Comparison of ENCODE assay signal across 8 cellular contexts in genomic region chr2:44167908-44168683, GRCh38. TPM values are rescaled to one million over a fixed set of nuclear protein-coding genes. Genes with fewer than 3 reads are reported as not detected.
DNase-seq lines count a peak whose midpoint lies in the region; ATAC-seq and TF ChIP-seq lines count a peak whose summit lies in the region.

No MANE protein-coding gene starts in this region.

- WGBS in liver: under 1% methylated on average over 46 of the region's 46 CpGs

- peak; percentile 84 to 85 for ATAC-seq in CD4-positive, CD25-positive, alpha-beta regulatory T cell (ENCODE audit: low read depth in 2 of 2)
- peak; percentile 80 for ATAC-seq in GM19452 (IDR thresholded peaks at IDR 0.05; ENCODE audit: unreplicated experiment)
- ATAC-seq in HG03575 (IDR thresholded peaks at IDR 0.05; ENCODE audit: extremely low read depth, insufficient number of reproducible peaks, low FRiP score, unreplicated experiment): peak; percentile 58

- H3K4me1 Mint-ChIP-seq in CD4-positive, CD25-positive, alpha-beta regulatory T cell: peaks cover 5 to 36% (median 27%) of the 10 kb centered on the region in 4 donors
- H3K4me1 Mint-ChIP-seq in activated CD4-positive, alpha-beta memory T cell treated with anti-CD3 and anti-CD28 coated beads, Interleukin-2, amount 10 ng/mL, durations not matched to agents 7 days and 5 days: peaks cover 36% of the 10 kb centered on the region

- H3K36me3 Mint-ChIP-seq in CD4-positive, CD25-positive, alpha-beta regulatory T cell: peaks cover 3% of the 10 kb centered on the region
- peaks cover 15% of the 10 kb centered on the region for H3K36me3 Mint-ChIP-seq in activated CD4-positive, alpha-beta memory T cell treated with anti-CD3 and anti-CD28 coated beads, Interleukin-2, amount 10 ng/mL, durations not matched to agents 7 days and 5 days (ENCODE audit: low read depth)

- peaks cover 31% of the 10 kb centered on the region for H3K4me1 ChIP-seq in CD4-positive, CD25-positive, alpha-beta regulatory T cell (ENCODE audit: control insufficient read depth, insufficient read depth, low read length, poor library complexity, severe bottlenecking)
- peaks cover 0 to 25% (median 11%) of the 10 kb centered on the region in 4 donors for H3K4me1 ChIP-seq in liver (ENCODE audit: control insufficient read depth in 4 of 4, insufficient read depth in 4 of 4, low read length in 3 of 4)

- peak; percentile 96 to 100 (median 99) for DNase-seq in CD4-positive, CD25-positive, alpha-beta regulatory T cell
- DNase-seq in NCI-H82 (lab: John Stamatoyannopoulos, UW) (peak; percentile 100), dorsolateral prefrontal cortex (peak; percentile 92 to 100 (median 100))
- DNase-seq in activated CD4-positive, alpha-beta memory T cell treated with anti-CD3 and anti-CD28 coated beads, Interleukin-2, amount 10 ng/mL, durations not matched to agents 7 days and 5 days: peak; percentile 97
- DNase-seq in stimulated activated CD4-positive, alpha-beta T cell treated with anti-CD3 and anti-CD28 coated beads, Interleukin-4, amount 100 ng/mL, for 1 hour: peak; percentile 92

- H3K27me3 Mint-ChIP-seq in CD4-positive, CD25-positive, alpha-beta regulatory T cell: peaks cover 6% of the 10 kb centered on the region
- no peaks in the 10 kb centered on the region for H3K27me3 Mint-ChIP-seq in activated CD4-positive, alpha-beta memory T cell treated with anti-CD3 and anti-CD28 coated beads, Interleukin-2, amount 10 ng/mL, durations not matched to agents 7 days and 5 days

- peak overlapping the region; percentile 98 to 100 (median 100) for H3K27ac Mint-ChIP-seq in CD4-positive, CD25-positive, alpha-beta regulatory T cell
- H3K27ac Mint-ChIP-seq in activated CD4-positive, alpha-beta memory T cell treated with anti-CD3 and anti-CD28 coated beads, Interleukin-2, amount 10 ng/mL, durations not matched to agents 7 days and 5 days: peak overlapping the region; percentile 99

- no peak for TF ChIP-seq RAD21 in liver (IDR thresholded peaks at IDR 0.05)

- H3K9me3 Mint-ChIP-seq in CD4-positive, CD25-positive, alpha-beta regulatory T cell: peaks cover 0 to 2% (median 0%) of the 10 kb centered on the region in 7 donors
- H3K9me3 Mint-ChIP-seq in activated CD4-positive, alpha-beta memory T cell treated with anti-CD3 and anti-CD28 coated beads, Interleukin-2, amount 10 ng/mL, durations not matched to agents 7 days and 5 days: peaks cover 8% of the 10 kb centered on the region

- peak overlapping the region; percentile 100 for H3K27ac ChIP-seq in CD4-positive, CD25-positive, alpha-beta regulatory T cell (ENCODE audit: insufficient read depth, low read length, poor library complexity, severe bottlenecking)
- H3K27ac ChIP-seq in dorsolateral prefrontal cortex: peak overlapping the region; percentile 86 to 100 (median 99)
- peak overlapping the region; percentile 95 to 99 for H3K27ac ChIP-seq in liver (ENCODE audit: low read depth in 1 of 2, low read length in 2 of 2)

- H3K27me3 ChIP-seq in CD4-positive, CD25-positive, alpha-beta regulatory T cell (ENCODE audit: control insufficient read depth, insufficient read depth, low read length): no peaks in the 10 kb centered on the region
- H3K27me3 ChIP-seq in dorsolateral prefrontal cortex (no peaks in the 10 kb centered on the region), liver (ENCODE audit: control insufficient read depth in 4 of 4, insufficient read depth in 4 of 4, low read length in 3 of 4) (no peaks in the 10 kb centered on the region)

- POLR2A ChIA-PET in activated CD4-positive, alpha-beta memory T cell treated with anti-CD3 and anti-CD28 coated beads, Interleukin-2, amount 10 ng/mL, durations not matched to agents 7 days and 5 days (lab: Charles Lee): interaction anchor here (0.7 to 4.6 kb wide), 19 partner anchors 8 to 236 kb away, joined by 3 to 48 read pairs (median 3); partner anchors contain the start of genes CAMKMT, LRPPRC and PREPL

- H3K9me3 ChIP-seq in CD4-positive, CD25-positive, alpha-beta regulatory T cell (ENCODE audit: control insufficient read depth in 2 of 2, low read length in 2 of 2): peaks cover 0 to 2% of the 10 kb centered on the region in 2 experiments
- H3K9me3 ChIP-seq in liver (ENCODE audit: control insufficient read depth in 4 of 4, low read length in 3 of 4): no peaks in the 10 kb centered on the region

- peak overlapping the region; percentile 93 to 98 (median 96) for H3K4me3 Mint-ChIP-seq in CD4-positive, CD25-positive, alpha-beta regulatory T cell
- H3K4me3 Mint-ChIP-seq in activated CD4-positive, alpha-beta memory T cell treated with anti-CD3 and anti-CD28 coated beads, Interleukin-2, amount 10 ng/mL, durations not matched to agents 7 days and 5 days: peak overlapping the region; percentile 99

- no peaks in the 10 kb centered on the region for H3K36me3 ChIP-seq in CD4-positive, CD25-positive, alpha-beta regulatory T cell (ENCODE audit: control insufficient read depth, insufficient read depth, low read length)
- H3K36me3 ChIP-seq in liver (ENCODE audit: control insufficient read depth in 4 of 4, insufficient read depth in 3 of 4, low read depth in 1 of 4, low read length in 3 of 4): no peaks in the 10 kb centered on the region

- CTCF ChIA-PET in activated CD4-positive, alpha-beta memory T cell treated with anti-CD3 and anti-CD28 coated beads, Interleukin-2, amount 10 ng/mL, durations not matched to agents 7 days and 5 days (lab: Charles Lee): interaction anchor here (0.5 to 1.2 kb wide), 4 partner anchors 34 to 356 kb away, joined by 3 to 4 read pairs (median 4); no protein-coding TSS in a partner anchor

- intact Hi-C loops in dorsolateral prefrontal cortex (cut with DNase I): loop anchor here (1.0 to 10.0 kb wide), 8 partner anchors 74 to 197 kb away; partner anchors contain the start of genes CAMKMT (in 2 of the 2) and PREPL (in 2 of the 2)

- H3K4me3 ChIP-seq in CD4-positive, CD25-positive, alpha-beta regulatory T cell (ENCODE audit: low read depth, low read length): peak overlapping the region; percentile 94
- H3K4me3 ChIP-seq in dorsolateral prefrontal cortex (peak overlapping the region; percentile 48 to 100 (median 73)), liver (ENCODE audit: low read depth in 1 of 3, low read length in 3 of 3) (peak overlapping the region; percentile 46 to 82 (median 74))

- TF ChIP-seq CTCF in dorsolateral prefrontal cortex (IDR thresholded peaks at IDR 0.05 in 54 of 56, conservative IDR thresholded peaks at IDR 0.05 in 2 of 56; ENCODE audit: low read depth in 1 of 56, partially characterized antibody in 56 of 56) (peak in 12 of 56 donors; percentile 4 to 37 (median 14)), liver (IDR thresholded peaks at IDR 0.05; ENCODE audit: low read depth, low read length, missing input control) (peak; percentile 16)

- peak overlapping the region; percentile 77 to 92 for H3K9ac ChIP-seq in liver (ENCODE audit: low read depth in 1 of 2, low read length in 2 of 2)

TF ChIP-seq in liver, 16 proteins besides CTCF, POLR2A, EP300 and RAD21 (continues in another document):
- TF ChIP-seq HNF4G (IDR thresholded peaks at IDR 0.05) (peak; percentile 13), GABPA (IDR thresholded peaks at IDR 0.05 in 1 of 2, conservative IDR thresholded peaks at IDR 0.05 in 1 of 2) (peak; percentile 49 to 67), TAF1 (conservative IDR thresholded peaks at IDR 0.05) (peak; percentile 75), NR2F2 (IDR thresholded peaks at IDR 0.05) (peak; percentile 84), EGR1 (IDR thresholded peaks at IDR 0.05; ENCODE audit: low read depth in 2 of 2) (peak; percentile 77 to 81), FOXA1 (IDR thresholded peaks at IDR 0.05) (peak; percentile 40), MAX (IDR thresholded peaks at IDR 0.05) (peak; percentile 64), HNF4A (conservative IDR thresholded peaks at IDR 0.05) (peak; percentile 35 to 57), ATF3 (IDR thresholded peaks at IDR 0.05) (peak; percentile 40), RXRA (IDR thresholded peaks at IDR 0.05) (peak; percentile 42 to 68), YY1 (IDR thresholded peaks at IDR 0.05) (peak; percentile 76), JUND (IDR thresholded peaks at IDR 0.05) (peak; percentile 20 to 43), ZBTB33 (IDR thresholded peaks at IDR 0.05) (peak; percentile 96), SP1 (IDR thresholded peaks at IDR 0.05) (peak; percentile 93)

RNA-seq across cellular contexts. Expression of gene PPM1B, which starts 0.6 kb away (rescaled TPM):
- total RNA-seq in CD4-positive, CD25-positive, alpha-beta regulatory T cell: 91.8 TPM
- 10 to 100 TPM; 48.9 to 62.6 (median 58.2) TPM for polyA plus RNA-seq in CD4-positive, CD25-positive, alpha-beta regulatory T cell
- 10 to 100 TPM; 57.0 to 60.9 TPM for total RNA-seq in activated CD4-positive, alpha-beta memory T cell treated with anti-CD3 and anti-CD28 coated beads, Interleukin-2, amount 10 ng/mL, durations not matched to agents 7 days and 5 days
- total RNA-seq in dorsolateral prefrontal cortex: 100 to 1,000 TPM in 43 of 120 experiments, 10 to 100 TPM in 77; 60.7 to 138 (median 94.9) TPM
- total RNA-seq in liver: 10 to 100 TPM; 36.4 to 38.5 TPM
- 10 to 100 TPM; 13.5 to 25.2 TPM for polyA plus RNA-seq in liver

Comparison
In these comparisons a context has a peak if more than half of its experiments do, and no peak if none do; other contexts are left out.
1. Peak in every context shown above with its lines: DNase-seq, ATAC-seq, H3K4me3 ChIP-seq and H3K27ac ChIP-seq.